In the genomic region with DNA sequence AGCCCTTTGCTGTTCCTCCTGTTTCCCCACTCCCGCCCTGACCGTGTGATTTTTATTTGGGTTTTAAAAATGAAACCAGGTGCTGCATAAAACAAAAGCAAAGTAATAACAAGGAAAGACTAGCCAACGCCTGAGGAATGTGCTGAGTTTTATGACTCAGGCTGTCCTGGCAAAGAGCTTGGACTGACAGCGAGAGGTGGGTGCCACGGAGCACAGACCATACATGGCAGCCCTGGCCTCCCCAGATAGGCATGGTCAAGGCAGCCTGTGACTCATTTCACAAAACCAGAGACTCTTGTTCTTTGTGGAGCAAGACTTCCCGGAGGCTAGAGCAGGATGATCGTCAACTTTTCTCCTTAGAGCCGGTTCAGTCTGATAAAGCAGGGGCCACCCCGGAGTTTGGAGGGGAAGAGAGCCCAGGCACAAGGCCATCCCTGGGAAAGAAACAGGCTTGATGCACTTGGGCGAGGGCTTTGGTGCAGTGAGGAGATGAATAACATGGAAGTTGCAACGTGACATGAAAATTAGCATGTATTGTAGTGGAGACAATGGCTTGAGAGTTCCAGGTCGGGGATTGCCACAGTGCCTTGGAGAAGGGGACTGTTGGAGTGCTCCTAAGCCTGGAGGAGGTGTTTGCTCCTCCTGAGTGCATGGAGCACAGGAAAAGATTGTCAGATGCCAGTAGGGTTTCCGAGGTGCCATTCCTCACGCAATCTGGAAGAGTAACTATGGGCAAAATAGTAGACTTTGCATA, we compare ENCODE assay signal across 10 cellular contexts. TPM values are rescaled to one million over a fixed set of nuclear protein-coding genes. Genes with fewer than 3 reads are reported as not detected.
DNase-seq lines count a peak whose midpoint lies in the region; ATAC-seq and TF ChIP-seq lines count a peak whose summit lies in the region.
"Had no signal": no experiment of that assay in that cellular context is flagged by ENCODE, and none has a peak within 500 bp of the region (broad histone marks: within the 10 kb centered on the region; RNA-seq: fewer than 3 reads in every experiment).

No MANE protein-coding gene starts in this region.

- H3K4me1 ChIP-seq in lower lobe of right lung (peaks cover 57% of the 10 kb centered on the region), uterus (peaks cover 0 to 17% of the 10 kb centered on the region in 2 donors)
- H3K4me1 ChIP-seq in naive thymus-derived CD4-positive, alpha-beta T cell (ENCODE audit: control insufficient read depth in 2 of 2, insufficient read depth in 2 of 2, low read length in 2 of 2) = peaks cover 0 to 4% of the 10 kb centered on the region in 2 donors

- H3K27me3 Mint-ChIP-seq in MCF 10A (ENCODE audit: insufficient read depth, unreplicated experiment) (no peaks in the 10 kb centered on the region), CD14-positive monocyte (ENCODE audit: low read depth in 3 of 3) (peaks cover 2 to 11% (median 6%) of the 10 kb centered on the region in 3 donors)
- H3K27me3 Mint-ChIP-seq in naive thymus-derived CD4-positive, alpha-beta T cell = peaks cover 0 to 6% (median 2%) of the 10 kb centered on the region in 5 donors

- no peaks in the 10 kb centered on the region for H3K36me3 ChIP-seq in lower lobe of right lung
- no peaks in the 10 kb centered on the region for H3K36me3 ChIP-seq in uterus
- H3K36me3 ChIP-seq in naive thymus-derived CD4-positive, alpha-beta T cell (ENCODE audit: control insufficient read depth in 2 of 3, insufficient read depth in 3 of 3, low read length in 3 of 3) = no peaks in the 10 kb centered on the region

- POLR2A ChIA-PET in MCF 10A (lab: Yijun Ruan, JAX) = interaction anchor here (0.5 to 3.3 kb wide), 25 partner anchors 8 to 1511 kb away, joined by 3 to 54 read pairs (median 6); partner anchors contain the start of genes C4orf51, MMAA and ZNF827
- POLR2A ChIA-PET in naive thymus-derived CD4-positive, alpha-beta T cell (lab: Charles Lee) = interaction anchor here (0.6 kb wide), 1 partner anchor 201 kb away, joined by 5 read pairs; no protein-coding TSS in a partner anchor

- H3K9me3 ChIP-seq in lower lobe of right lung (no peaks in the 10 kb centered on the region), uterus (no peaks in the 10 kb centered on the region)
- no peaks in the 10 kb centered on the region for H3K9me3 ChIP-seq in naive thymus-derived CD4-positive, alpha-beta T cell (ENCODE audit: control insufficient read depth in 2 of 3, low read length in 3 of 3)

- H3K4me1 Mint-ChIP-seq in MCF 10A (ENCODE audit: insufficient read depth, unreplicated experiment) (peaks cover 41% of the 10 kb centered on the region), CD14-positive monocyte (peaks cover 13% of the 10 kb centered on the region)
- peaks cover 0 to 13% (median 9%) of the 10 kb centered on the region in 7 donors for H3K4me1 Mint-ChIP-seq in naive thymus-derived CD4-positive, alpha-beta T cell

- no peaks in the 10 kb centered on the region for H3K9me3 Mint-ChIP-seq in MCF 10A (ENCODE audit: unreplicated experiment)
- H3K9me3 Mint-ChIP-seq in CD14-positive monocyte = no peaks in the 10 kb centered on the region
- peaks cover 0 to 3% (median 0%) of the 10 kb centered on the region in 11 donors for H3K9me3 Mint-ChIP-seq in naive thymus-derived CD4-positive, alpha-beta T cell

- H3K36me3 Mint-ChIP-seq in MCF 10A (ENCODE audit: insufficient read depth, unreplicated experiment) (no peaks in the 10 kb centered on the region), CD14-positive monocyte (no peaks in the 10 kb centered on the region)
- no peaks in the 10 kb centered on the region for H3K36me3 Mint-ChIP-seq in naive thymus-derived CD4-positive, alpha-beta T cell

- H3K27me3 ChIP-seq in lower lobe of right lung (ENCODE audit: low read depth) = no peaks in the 10 kb centered on the region
- H3K27me3 ChIP-seq in uterus = no peaks in the 10 kb centered on the region
- no peaks in the 10 kb centered on the region for H3K27me3 ChIP-seq in naive thymus-derived CD4-positive, alpha-beta T cell (ENCODE audit: control insufficient read depth in 2 of 2, insufficient read depth in 2 of 2, low read length in 2 of 2)

- ATAC-seq in HG03060 (IDR thresholded peaks at IDR 0.05; ENCODE audit: low read depth, unreplicated experiment) (peak; percentile 54), lower lobe of right lung (peak; percentile 57 to 67)
- no peak for ATAC-seq in naive thymus-derived CD4-positive, alpha-beta T cell

- peak; percentile 93 for DNase-seq in Daoy (ENCODE audit: low read depth)
- peak; percentile 98 for DNase-seq in MCF 10A (ENCODE audit: unreplicated experiment)
- DNase-seq in lower lobe of right lung = peak; percentile 59
- DNase-seq in uterus = peak; percentile 79 to 91
- DNase-seq in CD14-positive monocyte (ENCODE audit: low spot score) = no peak
- no peak for DNase-seq in putamen (ENCODE audit: low spot score)
- no peak for DNase-seq in naive thymus-derived CD4-positive, alpha-beta T cell

- CTCF ChIA-PET in MCF 10A (lab: Yijun Ruan, JAX) = no interaction called here
- CTCF ChIA-PET in naive thymus-derived CD4-positive, alpha-beta T cell (lab: Charles Lee) = no interaction called here

- TF ChIP-seq POLR2A in uterus (IDR thresholded peaks at IDR 0.05) = peak in 1 of 2 donors; percentile 15

- H3K4me3 ChIP-seq in lower lobe of right lung = no peak overlapping the region
- peak overlapping the region in 1 of 2 donors; percentile 1 for H3K4me3 ChIP-seq in uterus
- H3K4me3 ChIP-seq in naive thymus-derived CD4-positive, alpha-beta T cell (ENCODE audit: low read length) = no peak overlapping the region

- H3K27ac ChIP-seq in lower lobe of right lung (peak overlapping the region; percentile 90), uterus (peak overlapping the region; percentile 94 to 98)
- H3K27ac ChIP-seq in naive thymus-derived CD4-positive, alpha-beta T cell (ENCODE audit: low read depth, low read length) = no peak overlapping the region
- H3K27ac ChIP-seq: KMS-11 had no signal

- TF ChIP-seq CTCF in MCF 10A (IDR thresholded peaks at IDR 0.05; ENCODE audit: unreplicated experiment) (no peak), lower lobe of right lung (IDR thresholded peaks at IDR 0.05) (no peak), uterus (IDR thresholded peaks at IDR 0.05) (no peak), CD14-positive monocyte (IDR thresholded peaks at IDR 0.05) (no peak)

- H3K27ac Mint-ChIP-seq in MCF 10A (ENCODE audit: low read depth, unreplicated experiment) (peak overlapping the region; percentile 98), CD14-positive monocyte (peak overlapping the region in 2 of 7 donors; percentile 37 to 47)
- peak overlapping the region in 4 of 9 donors; percentile 40 to 64 (median 51) for H3K27ac Mint-ChIP-seq in naive thymus-derived CD4-positive, alpha-beta T cell

- BruUV-seq in MCF 10A (replicated peaks; lab: Mats Ljungman, UMichigan) = no TSS peak

- intact Hi-C loops in MCF 10A (cut with micrococcal nuclease) (loop anchor here (1.0 to 5.0 kb wide), 7 partner anchors 70 to 202 kb away; partner anchors contain the start of gene MMAA), lower lobe of right lung (cut with DNase I) (no loop called here), uterus (cut with DNase I; ENCODE audit: low total_unique reads) (loop anchor here (5.0 kb wide), 1 partner anchor 203 kb away; the partner anchor contains the start of gene ZNF827), CD14-positive monocyte (cut with micrococcal nuclease) (no loop called here)
- intact Hi-C loops in naive thymus-derived CD4-positive, alpha-beta T cell (cut with micrococcal nuclease) = loop anchor here (5.0 to 10.0 kb wide), 4 partner anchors 93 to 1880 kb away; partner anchors contain the start of genes LSM6 (in 1 of the 2), TMEM184C (in 1 of the 2) and TTC29 (in 1 of the 2)

- peak overlapping the region; percentile 69 for H3K4me3 Mint-ChIP-seq in MCF 10A (ENCODE audit: unreplicated experiment)
- no peak overlapping the region for H3K4me3 Mint-ChIP-seq in CD14-positive monocyte
- peak overlapping the region in 2 of 10 donors; percentile 78 to 81 for H3K4me3 Mint-ChIP-seq in naive thymus-derived CD4-positive, alpha-beta T cell

RNA-seq across cellular contexts. Expression of gene C4orf51, which starts 54.8 kb away (rescaled TPM):
- total RNA-seq in Daoy (2014; rRNA removed; shearing (Covaris generic)) = not detected in 2 replicates
- total RNA-seq in MCF 10A (2022) (not detected in 2 replicates), lower lobe of right lung (not detected), uterus (not detected)
- polyA plus RNA-seq in CD14-positive monocyte = not detected
- not detected for total RNA-seq in naive thymus-derived CD4-positive, alpha-beta T cell
- polyA plus RNA-seq in naive thymus-derived CD4-positive, alpha-beta T cell = not detected
- total RNA-seq: liver had no signal
- polyA plus RNA-seq: liver had no signal

Comparison
In these comparisons a context has a peak if more than half of its experiments do, and no peak if none do; other contexts are left out.
1. DNase-seq: peak in Daoy (single experiment), MCF 10A (single experiment), lower lobe of right lung (single experiment) and uterus (2 of 2); none in CD14-positive monocyte (single experiment), putamen (single experiment) and naive thymus-derived CD4-positive, alpha-beta T cell (0 of 9).
2. intact Hi-C loops: an anchor here in MCF 10A (1.0 to 5.0 kb wide), uterus (5.0 kb wide) and naive thymus-derived CD4-positive, alpha-beta T cell (5.0 to 10.0 kb wide); none called in lower lobe of right lung and CD14-positive monocyte.